In the genomic region with DNA sequence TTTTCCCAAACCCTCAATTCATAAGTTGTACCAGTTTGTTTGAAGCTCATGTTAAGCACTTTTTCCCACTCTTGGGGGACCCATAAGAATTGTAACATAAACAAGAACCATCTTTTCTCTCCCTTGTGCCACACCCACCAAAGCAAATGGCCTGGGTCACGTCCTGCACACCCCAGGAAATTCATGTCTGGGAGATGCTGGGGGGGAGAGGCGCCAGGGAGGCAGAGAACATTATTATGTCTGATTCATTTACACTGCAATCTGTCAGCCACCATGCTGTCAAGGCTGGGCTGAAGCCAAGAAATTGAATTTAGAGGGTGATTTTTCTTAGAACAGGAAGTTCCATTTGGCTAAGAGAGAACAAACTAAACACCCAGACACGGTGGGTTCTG, we compare ENCODE assay signal across 11 cellular contexts. TPM values are rescaled to one million over a fixed set of nuclear protein-coding genes. Genes with fewer than 3 reads are reported as not detected.
DNase-seq lines count a peak whose midpoint lies in the region; ATAC-seq and TF ChIP-seq lines count a peak whose summit lies in the region.
"Had no signal": no experiment of that assay in that cellular context is flagged by ENCODE, and none has a peak within 500 bp of the region (broad histone marks: within the 10 kb centered on the region; RNA-seq: fewer than 3 reads in every experiment).

No MANE protein-coding gene starts in this region.

- no peak overlapping the region for H3K4me3 Mint-ChIP-seq in T-helper 17 cell
- H3K4me3 Mint-ChIP-seq: activated T-cell treated with anti-CD3 and anti-CD28 coated beads, Interleukin-2, amount 50 U/mL, for 72 hours; naive thymus-derived CD4-positive, alpha-beta T cell had no signal

- peak overlapping the region; percentile 59 to 93 (median 79) for H3K27ac ChIP-seq in heart left ventricle
- peak overlapping the region in 6 of 8 donors; percentile 26 to 52 (median 42) for H3K27ac ChIP-seq in spleen

- H3K4me3 ChIP-seq in heart left ventricle (no peak overlapping the region), spleen (no peak overlapping the region)

- no peak for ATAC-seq in T-helper 17 cell
- peak; percentile 22 to 60 (median 40) for ATAC-seq in heart left ventricle
- no peak for ATAC-seq in GM19035 (IDR thresholded peaks at IDR 0.05; ENCODE audit: unreplicated experiment)
- no peak for ATAC-seq in HG03095 (IDR thresholded peaks at IDR 0.05; ENCODE audit: unreplicated experiment)
- ATAC-seq: activated T-cell treated with anti-CD3 and anti-CD28 coated beads, Interleukin-2, amount 50 U/mL, for 72 hours; naive thymus-derived CD4-positive, alpha-beta T cell had no signal

- peaks cover 0 to 99% (median 74%) of the 10 kb centered on the region in 9 donors for H3K36me3 ChIP-seq in heart left ventricle
- peaks cover 0 to 70% (median 3%) of the 10 kb centered on the region in 6 donors for H3K36me3 ChIP-seq in spleen

- H3K9me3 ChIP-seq in T-helper 17 cell (ENCODE audit: control insufficient read depth, low read length, poor library complexity, severe bottlenecking): no peaks in the 10 kb centered on the region
- no peaks in the 10 kb centered on the region for H3K9me3 ChIP-seq in heart left ventricle
- no peaks in the 10 kb centered on the region for H3K9me3 ChIP-seq in spleen

- H3K36me3 Mint-ChIP-seq in T-helper 17 cell (ENCODE audit: low read depth): peaks cover 4% of the 10 kb centered on the region

- H3K27me3 ChIP-seq in heart left ventricle: no peaks in the 10 kb centered on the region
- no peaks in the 10 kb centered on the region for H3K27me3 ChIP-seq in spleen (replicated peaks in 1 of 7)

- H3K27me3 Mint-ChIP-seq in T-helper 17 cell: no peaks in the 10 kb centered on the region

- peak overlapping the region; percentile 27 for H3K27ac Mint-ChIP-seq in T-helper 17 cell
- H3K27ac Mint-ChIP-seq: activated T-cell treated with anti-CD3 and anti-CD28 coated beads, Interleukin-2, amount 50 U/mL, for 72 hours had no signal

- DNase-seq in HS-27A (ENCODE audit: low read depth) (peak; percentile 42), T-helper 17 cell (no peak), heart left ventricle (peak; percentile 50 to 75 (median 56)), spleen (no peak), HuH-7.5 (ENCODE audit: low spot score) (no peak), GM13976 (ENCODE audit: low spot score) (no peak)
- DNase-seq: activated T-cell treated with anti-CD3 and anti-CD28 coated beads, Interleukin-2, amount 50 U/mL, for 72 hours; naive thymus-derived CD4-positive, alpha-beta T cell; NCI-H1092 treated with DMSO at 0.1 percent for 48 hours had no signal

- TF ChIP-seq POLR2A in heart left ventricle (IDR thresholded peaks at IDR 0.05): no peak
- TF ChIP-seq POLR2A in spleen (IDR thresholded peaks at IDR 0.05): no peak

- H3K4me1 ChIP-seq in heart left ventricle: peaks cover 24 to 84% (median 58%) of the 10 kb centered on the region in 12 donors
- H3K4me1 ChIP-seq in spleen: peaks cover 0 to 33% (median 24%) of the 10 kb centered on the region in 6 donors

- intact Hi-C loops in heart left ventricle (cut with DNase I) (loop anchor here (1.0 to 10.0 kb wide), 12 partner anchors 39 to 261 kb away; no protein-coding TSS in a partner anchor), spleen (cut with DNase I; ENCODE audit: low total_unique reads) (loop anchor here (2.0 to 5.0 kb wide), 2 partner anchors 83 to 234 kb away; no protein-coding TSS in a partner anchor)

- TF ChIP-seq CTCF in heart left ventricle (IDR thresholded peaks at IDR 0.05) (no peak), spleen (IDR thresholded peaks at IDR 0.05 in 8 of 11, conservative IDR thresholded peaks at IDR 0.05 in 3 of 11) (no peak), GM13976 (IDR thresholded peaks at IDR 0.05; ENCODE audit: borderline replicate concordance, control extremely low read depth, extremely low read depth, insufficient read depth, missing control alignments) (no peak)

- H3K4me1 Mint-ChIP-seq in T-helper 17 cell: peaks cover 4% of the 10 kb centered on the region

- 6 to 8% (median 6%) methylated on average over 3 of the region's 3 CpGs for whole genome bisulfite sequencing in heart left ventricle, 4 donors
- 5 to 21% (median 10%) methylated on average over 3 of the region's 3 CpGs for WGBS in spleen, 5 donors

- in situ Hi-C loops in GM13976 (cut with MboI; ENCODE audit: low sequenced_read_pairs, unreplicated experiment): no loop called here

RNA-seq across cellular contexts. Expression of a gene that starts 37.2 kb away (rescaled TPM):
- total RNA-seq in T-helper 17 cell (10 to 100 TPM; 24.0 to 29.3 TPM), heart left ventricle (10 to 100 TPM; 12.1 to 35.4 (median 23.1) TPM), spleen (10 to 100 TPM; 24.1 to 35.7 (median 29.1) TPM)
- polyA plus RNA-seq in heart left ventricle (10 to 100 TPM in 1 of 2 donors, 1 to 10 TPM in 1; 9.8 to 13.8 TPM), spleen (10 to 100 TPM; 13.8 to 17.4 (median 14.5) TPM)

Comparison
In these comparisons a context has a peak if more than half of its experiments do, and no peak if none do; other contexts are left out.
1. DNase-seq: peak in HS-27A (single experiment) and heart left ventricle (5 of 5); none in T-helper 17 cell (0 of 3), spleen (single experiment), HuH-7.5 (single experiment) and GM13976 (single experiment).
2. ATAC-seq: peak in heart left ventricle (4 of 4); none in T-helper 17 cell (single experiment), GM19035 (single experiment) and HG03095 (single experiment).